Comparison of ENCODE assay signal across 8 cellular contexts in genomic region chr1:234676103-234676594, GRCh38.
DNase-seq lines count a peak whose midpoint lies in the region; ATAC-seq and TF ChIP-seq lines count a peak whose summit lies in the region.

No MANE protein-coding gene starts in this region.

- intact Hi-C loops in left cardiac atrium (cut with DNase I) = no loop called here

- H3K4me1 Mint-ChIP-seq in CD4-positive, CD25-positive, alpha-beta regulatory T cell = peaks cover 0 to 16% (median 5%) of the 10 kb centered on the region in 4 donors

- peak overlapping the region in 2 of 3 donors; percentile 46 to 64 for H3K27ac Mint-ChIP-seq in CD4-positive, CD25-positive, alpha-beta regulatory T cell

- peaks cover 4% of the 10 kb centered on the region for H3K27me3 Mint-ChIP-seq in CD4-positive, CD25-positive, alpha-beta regulatory T cell

- no peaks in the 10 kb centered on the region for H3K36me3 ChIP-seq in CD4-positive, CD25-positive, alpha-beta regulatory T cell (ENCODE audit: control insufficient read depth, insufficient read depth, low read length)
- no peaks in the 10 kb centered on the region for H3K36me3 ChIP-seq in upper lobe of left lung

- no peak for TF ChIP-seq EP300 in upper lobe of left lung (IDR thresholded peaks at IDR 0.05)

- no peaks in the 10 kb centered on the region for H3K9me3 ChIP-seq in CD4-positive, CD25-positive, alpha-beta regulatory T cell (ENCODE audit: control insufficient read depth in 2 of 2, low read length in 2 of 2)
- no peaks in the 10 kb centered on the region for H3K9me3 ChIP-seq in upper lobe of left lung

- no peak overlapping the region for H3K27ac ChIP-seq in CD4-positive, CD25-positive, alpha-beta regulatory T cell (ENCODE audit: insufficient read depth, low read length, poor library complexity, severe bottlenecking)
- H3K27ac ChIP-seq in upper lobe of left lung = peak overlapping the region in 3 of 4 donors; percentile 55 to 72 (median 70)

- no peaks in the 10 kb centered on the region for H3K9me3 Mint-ChIP-seq in CD4-positive, CD25-positive, alpha-beta regulatory T cell

- DNase-seq in CD4-positive, CD25-positive, alpha-beta regulatory T cell = peak; percentile 37 to 49 (median 47)
- peak; percentile 56 to 63 for DNase-seq in Kasumi-1 (lab: John Stamatoyannopoulos, UW)
- peak; percentile 79 for DNase-seq in SKM-1 treated with dmso at 0.1 percent for 144 hours (lab: John Stamatoyannopoulos, UW; ENCODE audit: unreplicated experiment)
- peak; percentile 28 for DNase-seq in amniotic stem cell (lab: John Stamatoyannopoulos, UW)
- peak; percentile 91 for DNase-seq in left cardiac atrium
- peak; percentile 93 for DNase-seq in pons (ENCODE audit: low spot score)
- peak in 1 of 2 donors; percentile 88 for DNase-seq in upper lobe of left lung

- H3K4me3 ChIP-seq in CD4-positive, CD25-positive, alpha-beta regulatory T cell (ENCODE audit: low read depth, low read length) = peak overlapping the region; percentile 80
- peak overlapping the region in 3 of 4 donors; percentile 20 to 46 (median 43) for H3K4me3 ChIP-seq in upper lobe of left lung

- no peaks in the 10 kb centered on the region for H3K4me1 ChIP-seq in CD4-positive, CD25-positive, alpha-beta regulatory T cell (ENCODE audit: control insufficient read depth, insufficient read depth, low read length, poor library complexity, severe bottlenecking)
- H3K4me1 ChIP-seq in upper lobe of left lung = peaks cover 0 to 26% (median 9%) of the 10 kb centered on the region in 4 donors

- peaks cover 7% of the 10 kb centered on the region for H3K27me3 ChIP-seq in CD4-positive, CD25-positive, alpha-beta regulatory T cell (ENCODE audit: control insufficient read depth, insufficient read depth, low read length)
- no peaks in the 10 kb centered on the region for H3K27me3 ChIP-seq in upper lobe of left lung

- peak overlapping the region in 3 of 4 donors; percentile 62 to 86 (median 81) for H3K4me3 Mint-ChIP-seq in CD4-positive, CD25-positive, alpha-beta regulatory T cell

- peak; percentile 57 to 69 for ATAC-seq in CD4-positive, CD25-positive, alpha-beta regulatory T cell (ENCODE audit: low read depth in 2 of 2)
- peak; percentile 83 for ATAC-seq in GM19463 (IDR thresholded peaks at IDR 0.05; ENCODE audit: unreplicated experiment)
- ATAC-seq in left cardiac atrium = peak; percentile 98 to 99
- peak; percentile 80 to 96 for ATAC-seq in upper lobe of left lung (ENCODE audit: low FRiP score in 2 of 2)

- TF ChIP-seq CTCF in upper lobe of left lung (IDR thresholded peaks at IDR 0.05) = no peak

- TF ChIP-seq POLR2A in upper lobe of left lung (IDR thresholded peaks at IDR 0.05) = peak in 1 of 4 donors; percentile 66

- H3K36me3 Mint-ChIP-seq in CD4-positive, CD25-positive, alpha-beta regulatory T cell = no peaks in the 10 kb centered on the region

- WGBS in upper lobe of left lung, 2 donors = 13 to 17% methylated on average over 13 of the region's 13 CpGs
